Comparison of ENCODE assay signal across 12 cellular contexts in genomic region chr12:1130164-1130563, GRCh38.
DNase-seq lines count a peak whose midpoint lies in the region; ATAC-seq lines count a peak whose summit lies in the region.
"Had no signal": no experiment of that assay in that cellular context is flagged by ENCODE, and none has a peak within 500 bp of the region (broad histone marks: within the 10 kb centered on the region; RNA-seq: fewer than 3 reads in every experiment).

No MANE protein-coding gene starts in this region.

- no peak for ATAC-seq in central memory CD8-positive, alpha-beta T cell (replicated peaks; ENCODE audit: extremely low read depth, poor library complexity, severe bottlenecking)
- ATAC-seq in activated naive CD4-positive, alpha-beta T cell treated with anti-CD3 and anti-CD28 coated beads, Interleukin-2, amount 50 U/mL, for 72 hours: no peak
- no peak for ATAC-seq in GM21360 (IDR thresholded peaks at IDR 0.05; ENCODE audit: unreplicated experiment)

- no peak overlapping the region for H3K4me3 Mint-ChIP-seq in central memory CD8-positive, alpha-beta T cell
- H3K4me3 Mint-ChIP-seq: activated naive CD8-positive, alpha-beta T cell treated with anti-CD3 and anti-CD28 coated beads, Interleukin-2, amount 10 ng/mL, durations not matched to agents 7 days and 5 days; T-cell had no signal

- peak; percentile 14 for DNase-seq in GF-D8 (lab: John Stamatoyannopoulos, UW)
- DNase-seq in MV-4-11 (lab: John Stamatoyannopoulos, UW): peak; percentile 53
- no peak for DNase-seq in central memory CD8-positive, alpha-beta T cell (ENCODE audit: low spot score in 2 of 2)
- DNase-seq in non-pigmented ciliary epithelial cell (ENCODE audit: low read depth): peak; percentile 8
- DNase-seq in NCI-H1436 treated with DMSO at 0.1 percent for 48 hours (lab: John Stamatoyannopoulos, UW): no peak
- no peak for DNase-seq in activated naive CD4-positive, alpha-beta T cell treated with anti-CD3 and anti-CD28 coated beads, Interleukin-2, amount 50 U/mL, for 72 hours (ENCODE audit: low spot score in 2 of 2)
- DNase-seq in NCI-H146 (lab: John Stamatoyannopoulos, UW): no peak
- DNase-seq: activated naive CD8-positive, alpha-beta T cell treated with anti-CD3 and anti-CD28 coated beads, Interleukin-2, amount 10 ng/mL, durations not matched to agents 7 days and 5 days; IMR-90; NCI-H82 had no signal

- H3K36me3 Mint-ChIP-seq in central memory CD8-positive, alpha-beta T cell (ENCODE audit: insufficient read depth): peaks cover 4% of the 10 kb centered on the region
- H3K36me3 Mint-ChIP-seq in activated naive CD4-positive, alpha-beta T cell treated with anti-CD3 and anti-CD28 coated beads, Interleukin-2, amount 50 U/mL, for 72 hours: no peaks in the 10 kb centered on the region

- no peaks in the 10 kb centered on the region for H3K27me3 Mint-ChIP-seq in central memory CD8-positive, alpha-beta T cell
- H3K27me3 Mint-ChIP-seq: activated naive CD8-positive, alpha-beta T cell treated with anti-CD3 and anti-CD28 coated beads, Interleukin-2, amount 10 ng/mL, durations not matched to agents 7 days and 5 days; T-cell had no signal

- peak overlapping the region; percentile 58 for H3K27ac Mint-ChIP-seq in central memory CD8-positive, alpha-beta T cell (ENCODE audit: low read depth)
- H3K27ac Mint-ChIP-seq in activated naive CD4-positive, alpha-beta T cell treated with anti-CD3 and anti-CD28 coated beads, Interleukin-2, amount 50 U/mL, for 72 hours: no peak overlapping the region
- H3K27ac Mint-ChIP-seq: activated naive CD8-positive, alpha-beta T cell treated with anti-CD3 and anti-CD28 coated beads, Interleukin-2, amount 10 ng/mL, durations not matched to agents 7 days and 5 days had no signal

- H3K9me3 Mint-ChIP-seq in central memory CD8-positive, alpha-beta T cell: no peaks in the 10 kb centered on the region
- H3K9me3 Mint-ChIP-seq in activated naive CD4-positive, alpha-beta T cell treated with anti-CD3 and anti-CD28 coated beads, Interleukin-2, amount 50 U/mL, for 72 hours: no peaks in the 10 kb centered on the region
- H3K9me3 Mint-ChIP-seq: activated naive CD8-positive, alpha-beta T cell treated with anti-CD3 and anti-CD28 coated beads, Interleukin-2, amount 10 ng/mL, durations not matched to agents 7 days and 5 days; T-cell had no signal

- peaks cover 40% of the 10 kb centered on the region for H3K4me1 Mint-ChIP-seq in central memory CD8-positive, alpha-beta T cell

Comparison
In these comparisons a context has a peak if more than half of its experiments do, and no peak if none do; other contexts are left out.
1. DNase-seq: peak in GF-D8 (single experiment), MV-4-11 (single experiment) and non-pigmented ciliary epithelial cell (single experiment); none in central memory CD8-positive, alpha-beta T cell (0 of 2), NCI-H1436 treated with DMSO at 0.1 percent for 48 hours (single experiment), activated naive CD4-positive, alpha-beta T cell treated with anti-CD3 and anti-CD28 coated beads, Interleukin-2, amount 50 U/mL, for 72 hours (0 of 2) and NCI-H146 (single experiment).